In the genomic region with DNA sequence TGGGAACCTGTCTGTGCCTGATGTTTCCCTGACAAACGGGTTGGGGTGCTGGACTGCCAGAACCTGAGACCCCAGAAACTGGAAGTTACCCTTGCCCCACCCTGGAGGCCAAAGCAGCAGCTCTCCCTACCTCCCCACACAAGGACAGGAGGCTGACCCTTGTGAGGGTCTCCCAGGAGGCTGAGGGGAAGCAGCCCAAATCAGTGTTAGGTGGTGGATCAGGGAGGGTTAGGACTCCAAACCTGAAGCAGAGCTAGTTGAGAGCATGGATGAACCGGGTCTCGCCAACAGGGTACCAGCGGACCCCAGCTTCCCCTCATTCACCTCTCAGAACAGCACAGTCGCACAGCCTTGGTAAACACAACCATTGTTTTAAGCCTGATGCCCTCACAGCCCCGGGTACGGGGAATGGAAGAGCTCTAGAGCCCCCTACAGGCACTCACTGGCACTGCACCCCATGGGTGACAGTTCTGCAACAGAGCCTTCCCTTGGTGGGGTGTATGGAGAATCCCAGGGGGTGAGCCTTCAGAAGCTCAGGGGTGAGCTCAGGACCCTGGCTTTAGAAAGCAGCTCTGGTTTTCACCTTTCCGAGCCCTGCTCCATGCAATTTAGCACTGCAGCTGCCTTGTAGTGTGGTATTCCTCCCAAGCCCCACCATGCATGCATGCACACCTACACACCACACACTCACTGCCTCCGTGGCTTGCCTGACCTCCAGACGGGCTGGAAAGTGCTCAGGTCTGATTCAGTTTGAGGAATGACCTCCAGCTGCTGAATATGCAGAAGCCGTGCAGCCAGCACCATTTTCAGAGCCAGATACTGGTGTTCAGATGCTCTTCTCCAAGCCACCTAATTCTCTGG, we compare ENCODE assay signal across 1 cellular context.
TF ChIP-seq lines count a peak whose summit lies in the region.

No MANE protein-coding gene starts in this region.

TF ChIP-seq in GM12878, 131 proteins besides CTCF, POLR2A, EP300 and RAD21 (continued from another document):
- TF ChIP-seq, protein P1, sequence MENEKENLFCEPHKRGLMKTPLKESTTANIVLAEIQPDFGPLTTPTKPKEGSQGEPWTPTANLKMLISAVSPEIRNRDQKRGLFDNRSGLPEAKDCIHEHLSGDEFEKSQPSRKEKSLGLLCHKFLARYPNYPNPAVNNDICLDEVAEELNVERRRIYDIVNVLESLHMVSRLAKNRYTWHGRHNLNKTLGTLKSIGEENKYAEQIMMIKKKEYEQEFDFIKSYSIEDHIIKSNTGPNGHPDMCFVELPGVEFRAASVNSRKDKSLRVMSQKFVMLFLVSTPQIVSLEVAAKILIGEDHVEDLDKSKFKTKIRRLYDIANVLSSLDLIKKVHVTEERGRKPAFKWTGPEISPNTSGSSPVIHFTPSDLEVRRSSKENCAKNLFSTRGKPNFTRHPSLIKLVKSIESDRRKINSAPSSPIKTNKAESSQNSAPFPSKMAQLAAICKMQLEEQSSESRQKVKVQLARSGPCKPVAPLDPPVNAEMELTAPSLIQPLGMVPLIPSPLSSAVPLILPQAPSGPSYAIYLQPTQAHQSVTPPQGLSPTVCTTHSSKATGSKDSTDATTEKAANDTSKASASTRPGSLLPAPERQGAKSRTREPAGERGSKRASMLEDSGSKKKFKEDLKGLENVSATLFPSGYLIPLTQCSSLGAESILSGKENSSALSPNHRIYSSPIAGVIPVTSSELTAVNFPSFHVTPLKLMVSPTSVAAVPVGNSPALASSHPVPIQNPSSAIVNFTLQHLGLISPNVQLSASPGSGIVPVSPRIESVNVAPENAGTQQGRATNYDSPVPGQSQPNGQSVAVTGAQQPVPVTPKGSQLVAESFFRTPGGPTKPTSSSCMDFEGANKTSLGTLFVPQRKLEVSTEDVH (IDR thresholded peaks at IDR 0.05; ENCODE audit: low read depth, partially characterized antibody) = no peak
- TF ChIP-seq, protein P2, sequence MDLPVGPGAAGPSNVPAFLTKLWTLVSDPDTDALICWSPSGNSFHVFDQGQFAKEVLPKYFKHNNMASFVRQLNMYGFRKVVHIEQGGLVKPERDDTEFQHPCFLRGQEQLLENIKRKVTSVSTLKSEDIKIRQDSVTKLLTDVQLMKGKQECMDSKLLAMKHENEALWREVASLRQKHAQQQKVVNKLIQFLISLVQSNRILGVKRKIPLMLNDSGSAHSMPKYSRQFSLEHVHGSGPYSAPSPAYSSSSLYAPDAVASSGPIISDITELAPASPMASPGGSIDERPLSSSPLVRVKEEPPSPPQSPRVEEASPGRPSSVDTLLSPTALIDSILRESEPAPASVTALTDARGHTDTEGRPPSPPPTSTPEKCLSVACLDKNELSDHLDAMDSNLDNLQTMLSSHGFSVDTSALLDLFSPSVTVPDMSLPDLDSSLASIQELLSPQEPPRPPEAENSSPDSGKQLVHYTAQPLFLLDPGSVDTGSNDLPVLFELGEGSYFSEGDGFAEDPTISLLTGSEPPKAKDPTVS (IDR thresholded peaks at IDR 0.05; ENCODE audit: low read depth, low read length) = no peak
- TF ChIP-seq, protein P3, sequence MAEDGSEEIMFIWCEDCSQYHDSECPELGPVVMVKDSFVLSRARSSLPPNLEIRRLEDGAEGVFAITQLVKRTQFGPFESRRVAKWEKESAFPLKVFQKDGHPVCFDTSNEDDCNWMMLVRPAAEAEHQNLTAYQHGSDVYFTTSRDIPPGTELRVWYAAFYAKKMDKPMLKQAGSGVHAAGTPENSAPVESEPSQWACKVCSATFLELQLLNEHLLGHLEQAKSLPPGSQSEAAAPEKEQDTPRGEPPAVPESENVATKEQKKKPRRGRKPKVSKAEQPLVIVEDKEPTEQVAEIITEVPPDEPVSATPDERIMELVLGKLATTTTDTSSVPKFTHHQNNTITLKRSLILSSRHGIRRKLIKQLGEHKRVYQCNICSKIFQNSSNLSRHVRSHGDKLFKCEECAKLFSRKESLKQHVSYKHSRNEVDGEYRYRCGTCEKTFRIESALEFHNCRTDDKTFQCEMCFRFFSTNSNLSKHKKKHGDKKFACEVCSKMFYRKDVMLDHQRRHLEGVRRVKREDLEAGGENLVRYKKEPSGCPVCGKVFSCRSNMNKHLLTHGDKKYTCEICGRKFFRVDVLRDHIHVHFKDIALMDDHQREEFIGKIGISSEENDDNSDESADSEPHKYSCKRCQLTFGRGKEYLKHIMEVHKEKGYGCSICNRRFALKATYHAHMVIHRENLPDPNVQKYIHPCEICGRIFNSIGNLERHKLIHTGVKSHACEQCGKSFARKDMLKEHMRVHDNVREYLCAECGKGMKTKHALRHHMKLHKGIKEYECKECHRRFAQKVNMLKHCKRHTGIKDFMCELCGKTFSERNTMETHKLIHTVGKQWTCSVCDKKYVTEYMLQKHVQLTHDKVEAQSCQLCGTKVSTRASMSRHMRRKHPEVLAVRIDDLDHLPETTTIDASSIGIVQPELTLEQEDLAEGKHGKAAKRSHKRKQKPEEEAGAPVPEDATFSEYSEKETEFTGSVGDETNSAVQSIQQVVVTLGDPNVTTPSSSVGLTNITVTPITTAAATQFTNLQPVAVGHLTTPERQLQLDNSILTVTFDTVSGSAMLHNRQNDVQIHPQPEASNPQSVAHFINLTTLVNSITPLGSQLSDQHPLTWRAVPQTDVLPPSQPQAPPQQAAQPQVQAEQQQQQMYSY (CRISPR knock-in tag; IDR thresholded peaks at IDR 0.05) = no peak
- no peak for TF ChIP-seq CREM (IDR thresholded peaks at IDR 0.05; ENCODE audit: low read depth)
- TF ChIP-seq PAX5 (IDR thresholded peaks at IDR 0.05; ENCODE audit: borderline replicate concordance, low read depth, low read length) = no peak
- TF ChIP-seq, protein P4, sequence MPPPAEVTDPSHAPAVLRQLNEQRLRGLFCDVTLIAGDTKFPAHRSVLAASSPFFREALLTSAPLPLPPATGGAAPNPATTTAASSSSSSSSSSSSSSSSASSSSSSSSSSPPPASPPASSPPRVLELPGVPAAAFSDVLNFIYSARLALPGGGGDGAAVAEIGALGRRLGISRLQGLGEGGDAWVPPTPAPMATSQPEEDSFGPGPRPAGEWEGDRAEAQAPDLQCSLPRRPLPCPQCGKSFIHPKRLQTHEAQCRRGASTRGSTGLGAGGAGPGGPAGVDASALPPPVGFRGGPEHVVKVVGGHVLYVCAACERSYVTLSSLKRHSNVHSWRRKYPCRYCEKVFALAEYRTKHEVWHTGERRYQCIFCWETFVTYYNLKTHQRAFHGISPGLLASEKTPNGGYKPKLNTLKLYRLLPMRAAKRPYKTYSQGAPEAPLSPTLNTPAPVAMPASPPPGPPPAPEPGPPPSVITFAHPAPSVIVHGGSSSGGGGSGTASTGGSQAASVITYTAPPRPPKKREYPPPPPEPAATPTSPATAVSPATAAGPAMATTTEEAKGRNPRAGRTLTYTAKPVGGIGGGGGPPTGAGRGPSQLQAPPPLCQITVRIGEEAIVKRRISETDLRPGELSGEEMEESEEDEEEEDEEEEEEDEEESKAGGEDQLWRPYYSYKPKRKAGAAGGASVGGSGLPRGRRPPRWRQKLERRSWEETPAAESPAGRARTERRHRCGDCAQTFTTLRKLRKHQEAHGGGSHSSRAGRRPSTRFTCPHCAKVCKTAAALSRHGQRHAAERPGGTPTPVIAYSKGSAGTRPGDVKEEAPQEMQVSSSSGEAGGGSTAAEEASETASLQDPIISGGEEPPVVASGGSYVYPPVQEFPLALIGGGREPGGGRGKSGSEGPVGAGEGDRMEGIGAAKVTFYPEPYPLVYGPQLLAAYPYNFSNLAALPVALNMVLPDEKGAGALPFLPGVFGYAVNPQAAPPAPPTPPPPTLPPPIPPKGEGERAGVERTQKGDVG (CRISPR knock-in tag; IDR thresholded peaks at IDR 0.05) = no peak
- no peak for TF ChIP-seq CHD2 (IDR thresholded peaks at IDR 0.05; ENCODE audit: borderline replicate concordance, low read depth, low read length)
- TF ChIP-seq, protein P5, sequence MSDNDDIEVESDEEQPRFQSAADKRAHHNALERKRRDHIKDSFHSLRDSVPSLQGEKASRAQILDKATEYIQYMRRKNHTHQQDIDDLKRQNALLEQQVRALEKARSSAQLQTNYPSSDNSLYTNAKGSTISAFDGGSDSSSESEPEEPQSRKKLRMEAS (IDR thresholded peaks at IDR 0.05; ENCODE audit: low read depth, low read length) = no peak
- TF ChIP-seq SREBF1 (IDR thresholded peaks at IDR 0.05; ENCODE audit: low read length) = no peak
- no peak for TF ChIP-seq NFXL1 (IDR thresholded peaks at IDR 0.05; ENCODE audit: borderline replicate concordance)
TF ChIP-seq in GM12878: peak in this region for 9.
